Comparison of ENCODE assay signal across 8 cellular contexts in genomic region chr17:44004077-44004760, GRCh38. TPM values are rescaled to one million over a fixed set of nuclear protein-coding genes. Genes with fewer than 3 reads are reported as not detected.
DNase-seq lines count a peak whose midpoint lies in the region; ATAC-seq and FAIRE-seq lines count a peak whose summit lies in the region.

Gene NAGS (plus strand): TSS chr17:44004622. CDS start chr17:44004664, 42 bp downstream.

- H3K9me3 Mint-ChIP-seq in activated CD4-positive, alpha-beta T cell treated with anti-CD3 and anti-CD28 coated beads for 36 hours (ENCODE audit: low read depth): no peaks in the 10 kb centered on the region
- H3K9me3 Mint-ChIP-seq in immature natural killer cell: no peaks in the 10 kb centered on the region
- H3K9me3 Mint-ChIP-seq in stimulated activated naive B cell treated with anti-CD40 and anti-IgM and Interleukin-4, amounts not matched to agents 10 μg/mL and 1 μg/mL and 100 μg/mL, for 72 hours: no peaks in the 10 kb centered on the region

- CTCF ChIA-PET in activated CD4-positive, alpha-beta T cell treated with anti-CD3 and anti-CD28 coated beads for 36 hours (lab: Charles Lee): interaction anchor here (0.6 to 3.0 kb wide), 6 partner anchors 11 to 77 kb away, joined by 3 to 13 read pairs (median 3); no protein-coding TSS in a partner anchor

- ATAC-seq in activated CD4-positive, alpha-beta T cell treated with anti-CD3 and anti-CD28 coated beads for 36 hours: no peak
- ATAC-seq in stimulated activated naive B cell treated with anti-CD40 and anti-IgM and Interleukin-4, amounts not matched to agents 10 μg/mL and 1 μg/mL and 100 μg/mL, for 72 hours (replicated peaks): no peak

- no peak for FAIRE-seq in urothelium cell line (lab: Jason Lieb, UNC)

- POLR2A ChIA-PET in activated CD4-positive, alpha-beta T cell treated with anti-CD3 and anti-CD28 coated beads for 36 hours (lab: Charles Lee): no interaction called here

- H3K36me3 Mint-ChIP-seq in activated CD4-positive, alpha-beta T cell treated with anti-CD3 and anti-CD28 coated beads for 36 hours (ENCODE audit: low read depth): peaks cover 7% of the 10 kb centered on the region
- H3K36me3 Mint-ChIP-seq in immature natural killer cell: no peaks in the 10 kb centered on the region
- peaks cover 0 to under 1% of the 10 kb centered on the region in 2 donors for H3K36me3 Mint-ChIP-seq in stimulated activated naive B cell treated with anti-CD40 and anti-IgM and Interleukin-4, amounts not matched to agents 10 μg/mL and 1 μg/mL and 100 μg/mL, for 72 hours

- H3K4me1 Mint-ChIP-seq in activated CD4-positive, alpha-beta T cell treated with anti-CD3 and anti-CD28 coated beads for 36 hours: peaks cover 20% of the 10 kb centered on the region
- peaks cover 21 to 24% of the 10 kb centered on the region in 2 donors for H3K4me1 Mint-ChIP-seq in immature natural killer cell
- peaks cover 24 to 36% of the 10 kb centered on the region in 2 donors for H3K4me1 Mint-ChIP-seq in stimulated activated naive B cell treated with anti-CD40 and anti-IgM and Interleukin-4, amounts not matched to agents 10 μg/mL and 1 μg/mL and 100 μg/mL, for 72 hours

- intact Hi-C loops in activated CD4-positive, alpha-beta T cell treated with anti-CD3 and anti-CD28 coated beads for 36 hours (cut with DNase I, micrococcal nuclease): no loop called here

- peaks cover 21% of the 10 kb centered on the region for H3K27me3 Mint-ChIP-seq in activated CD4-positive, alpha-beta T cell treated with anti-CD3 and anti-CD28 coated beads for 36 hours
- H3K27me3 Mint-ChIP-seq in immature natural killer cell (ENCODE audit: low read depth in 3 of 3): peaks cover 1 to 18% (median 10%) of the 10 kb centered on the region in 3 donors
- peaks cover 26 to 36% of the 10 kb centered on the region in 2 donors for H3K27me3 Mint-ChIP-seq in stimulated activated naive B cell treated with anti-CD40 and anti-IgM and Interleukin-4, amounts not matched to agents 10 μg/mL and 1 μg/mL and 100 μg/mL, for 72 hours

- DNase-seq in activated CD4-positive, alpha-beta T cell treated with anti-CD3 and anti-CD28 coated beads for 36 hours: peak; percentile 34
- DNase-seq in activated CD4-positive, alpha-beta T cell treated with anti-CD3 and anti-CD28 coated beads for 4 hours: no peak
- DNase-seq in activated gamma-delta T cell treated with Interleukin-2 at 50 U/mL for 16 hours: peak; percentile 12
- DNase-seq in immature natural killer cell: peak; percentile 23 to 32 (median 23)
- DNase-seq in stimulated activated naive B cell treated with anti-CD40 and anti-IgM and Interleukin-4, amounts not matched to agents 10 μg/mL and 1 μg/mL and 100 μg/mL, for 72 hours: no peak
- DNase-seq in AG20443 (ENCODE audit: low spot score): no peak
- DNase-seq in occipital lobe (lab: John Stamatoyannopoulos, UW): no peak
- DNase-seq in urothelium cell line (ENCODE audit: low spot score): no peak

- no peak within 1 kb of the TSS for H3K4me3 Mint-ChIP-seq in activated CD4-positive, alpha-beta T cell treated with anti-CD3 and anti-CD28 coated beads for 36 hours
- H3K4me3 Mint-ChIP-seq in immature natural killer cell: peak within 1 kb of the TSS; percentile 15 to 91 (median 49)
- H3K4me3 Mint-ChIP-seq in stimulated activated naive B cell treated with anti-CD40 and anti-IgM and Interleukin-4, amounts not matched to agents 10 μg/mL and 1 μg/mL and 100 μg/mL, for 72 hours: peak within 1 kb of the TSS; percentile 46 to 50

- no peak within 1 kb of the TSS for H3K27ac Mint-ChIP-seq in activated CD4-positive, alpha-beta T cell treated with anti-CD3 and anti-CD28 coated beads for 36 hours
- H3K27ac Mint-ChIP-seq in immature natural killer cell: peak within 1 kb of the TSS in 1 of 6 donors; percentile 22
- H3K27ac Mint-ChIP-seq in stimulated activated naive B cell treated with anti-CD40 and anti-IgM and Interleukin-4, amounts not matched to agents 10 μg/mL and 1 μg/mL and 100 μg/mL, for 72 hours: peak within 1 kb of the TSS; percentile 71

RNA-seq across cellular contexts. Expression of gene NAGS, which starts in this region (rescaled TPM):
- total RNA-seq in activated CD4-positive, alpha-beta T cell treated with anti-CD3 and anti-CD28 coated beads for 36 hours: 1 to 10 TPM; 1.3 to 1.5 TPM
- 1 to 10 TPM in 2 of 3 donors, under 1 TPM in 1; 0.75 to 1.9 (median 1.2) TPM for polyA plus RNA-seq in immature natural killer cell
- 0.78 TPM for total RNA-seq in occipital lobe

Comparison
In these comparisons a context has a peak if more than half of its experiments do, and no peak if none do; other contexts are left out.
1. DNase-seq: peak in activated CD4-positive, alpha-beta T cell treated with anti-CD3 and anti-CD28 coated beads for 36 hours (single experiment), activated gamma-delta T cell treated with Interleukin-2 at 50 U/mL for 16 hours (single experiment) and immature natural killer cell (3 of 3); none in activated CD4-positive, alpha-beta T cell treated with anti-CD3 and anti-CD28 coated beads for 4 hours (0 of 2), stimulated activated naive B cell treated with anti-CD40 and anti-IgM and Interleukin-4, amounts not matched to agents 10 μg/mL and 1 μg/mL and 100 μg/mL, for 72 hours (single experiment), AG20443 (single experiment), occipital lobe (single experiment) and urothelium cell line (single experiment).